Comparison of ENCODE assay signal across 8 cellular contexts in genomic region chr1:10795305-10796021, GRCh38. TPM values are rescaled to one million over a fixed set of nuclear protein-coding genes. Genes with fewer than 3 reads are reported as not detected.
DNase-seq lines count a peak whose midpoint lies in the region; ATAC-seq and TF ChIP-seq lines count a peak whose summit lies in the region.

No MANE protein-coding gene starts in this region.

- TF ChIP-seq POLR2A in stomach (IDR thresholded peaks at IDR 0.05) = no peak

- TF ChIP-seq CTCF in stomach (IDR thresholded peaks at IDR 0.05) = no peak

- no peaks in the 10 kb centered on the region for H3K36me3 ChIP-seq in stomach

- H3K9me3 ChIP-seq in stomach = no peaks in the 10 kb centered on the region

- H3K4me3 Mint-ChIP-seq in T-helper 2 cell treated with Interferon-gamma antibody and Interleukin-4, amounts not matched to agents 5 μg/mL and 100 μg/mL, for 36 hours = peak overlapping the region; percentile 77
- H3K4me3 Mint-ChIP-seq in activated T-helper 2 cell treated with anti-CD3 and anti-CD28 coated beads, Interferon-gamma antibody, Interleukin-2, Interleukin-4, amounts not matched to agents 10 μg/mL and 5 μg/mL and 100 μg/mL, durations not matched to agents 14 hours and 24 hours and 36 hours (ENCODE audit: low read depth) = peak overlapping the region; percentile 75

- H3K4me3 ChIP-seq in stomach = peak overlapping the region; percentile 68 to 81 (median 74)

- H3K36me3 Mint-ChIP-seq in T-helper 2 cell treated with Interferon-gamma antibody and Interleukin-4, amounts not matched to agents 5 μg/mL and 100 μg/mL, for 36 hours (ENCODE audit: low read depth) = no peaks in the 10 kb centered on the region
- no peaks in the 10 kb centered on the region for H3K36me3 Mint-ChIP-seq in activated T-helper 2 cell treated with anti-CD3 and anti-CD28 coated beads, Interferon-gamma antibody, Interleukin-2, Interleukin-4, amounts not matched to agents 10 μg/mL and 5 μg/mL and 100 μg/mL, durations not matched to agents 14 hours and 24 hours and 36 hours (ENCODE audit: low read depth)

- no peak for TF ChIP-seq EP300 in stomach (IDR thresholded peaks at IDR 0.05)

- no peaks in the 10 kb centered on the region for H3K9me3 Mint-ChIP-seq in T-helper 2 cell treated with Interferon-gamma antibody and Interleukin-4, amounts not matched to agents 5 μg/mL and 100 μg/mL, for 36 hours
- no peaks in the 10 kb centered on the region for H3K9me3 Mint-ChIP-seq in activated T-helper 2 cell treated with anti-CD3 and anti-CD28 coated beads, Interferon-gamma antibody, Interleukin-2, Interleukin-4, amounts not matched to agents 10 μg/mL and 5 μg/mL and 100 μg/mL, durations not matched to agents 14 hours and 24 hours and 36 hours

- peaks cover 23 to 70% (median 55%) of the 10 kb centered on the region in 4 donors for H3K4me1 ChIP-seq in stomach

- H3K27ac ChIP-seq in stomach = peak overlapping the region; percentile 84 to 92 (median 91)

- WGBS in stomach, 5 donors = 0 to 2% (median 1%) methylated on average over 30 to 38 of the region's 38 CpGs

- intact Hi-C loops in activated T-helper 2 cell treated with anti-CD3 and anti-CD28 coated beads, Interferon-gamma antibody, Interleukin-2, Interleukin-4, amounts not matched to agents 10 μg/mL and 5 μg/mL and 100 μg/mL, durations not matched to agents 14 hours and 24 hours and 36 hours (cut with micrococcal nuclease) = loop anchor here (5.0 to 10.0 kb wide), 3 partner anchors 72 to 281 kb away; no protein-coding TSS in a partner anchor
- intact Hi-C loops in stomach (cut with DNase I; ENCODE audit: low total_unique reads) = loop anchor here (10.0 kb wide), 1 partner anchor 111 kb away; no protein-coding TSS in a partner anchor

- H3K27me3 ChIP-seq in stomach = peaks cover 0 to 84% (median 15%) of the 10 kb centered on the region in 3 donors

- ATAC-seq in HG02885 (IDR thresholded peaks at IDR 0.05; ENCODE audit: poor library complexity, unreplicated experiment) (no peak), GM21717 (IDR thresholded peaks at IDR 0.05; ENCODE audit: unreplicated experiment) (no peak)

- peaks cover 66% of the 10 kb centered on the region for H3K27me3 Mint-ChIP-seq in T-helper 2 cell treated with Interferon-gamma antibody and Interleukin-4, amounts not matched to agents 5 μg/mL and 100 μg/mL, for 36 hours (ENCODE audit: low read depth)
- peaks cover 59% of the 10 kb centered on the region for H3K27me3 Mint-ChIP-seq in activated T-helper 2 cell treated with anti-CD3 and anti-CD28 coated beads, Interferon-gamma antibody, Interleukin-2, Interleukin-4, amounts not matched to agents 10 μg/mL and 5 μg/mL and 100 μg/mL, durations not matched to agents 14 hours and 24 hours and 36 hours (ENCODE audit: low read depth)

- H3K4me1 Mint-ChIP-seq in T-helper 2 cell treated with Interferon-gamma antibody and Interleukin-4, amounts not matched to agents 5 μg/mL and 100 μg/mL, for 36 hours (ENCODE audit: low read depth) = peaks cover 5% of the 10 kb centered on the region
- H3K4me1 Mint-ChIP-seq in activated T-helper 2 cell treated with anti-CD3 and anti-CD28 coated beads, Interferon-gamma antibody, Interleukin-2, Interleukin-4, amounts not matched to agents 10 μg/mL and 5 μg/mL and 100 μg/mL, durations not matched to agents 14 hours and 24 hours and 36 hours (ENCODE audit: low read depth) = peaks cover 9% of the 10 kb centered on the region

- peak overlapping the region; percentile 35 for H3K27ac Mint-ChIP-seq in T-helper 2 cell treated with Interferon-gamma antibody and Interleukin-4, amounts not matched to agents 5 μg/mL and 100 μg/mL, for 36 hours
- no peak overlapping the region for H3K27ac Mint-ChIP-seq in activated T-helper 2 cell treated with anti-CD3 and anti-CD28 coated beads, Interferon-gamma antibody, Interleukin-2, Interleukin-4, amounts not matched to agents 10 μg/mL and 5 μg/mL and 100 μg/mL, durations not matched to agents 14 hours and 24 hours and 36 hours

- no peak for DNase-seq in T-helper 2 cell treated with Interferon-gamma antibody and Interleukin-4, amounts not matched to agents 5 μg/mL and 100 μg/mL, for 36 hours (ENCODE audit: low spot score)
- DNase-seq in T-helper 2 cell (no peak), iris pigment epithelial cell (ENCODE audit: low read depth) (peak; percentile 21), stomach (no peak), iPS-NIHi7 (ENCODE audit: extremely low spot score) (no peak)
- DNase-seq in activated T-helper 2 cell treated with anti-CD3 and anti-CD28 coated beads, Interferon-gamma antibody, Interleukin-2, Interleukin-4, amounts not matched to agents 10 μg/mL and 5 μg/mL and 100 μg/mL, durations not matched to agents 14 hours and 24 hours and 36 hours (ENCODE audit: low spot score) = no peak

RNA-seq across cellular contexts. Expression of gene CASZ1, which starts 1.0 kb away (rescaled TPM):
- total RNA-seq in activated T-helper 2 cell treated with anti-CD3 and anti-CD28 coated beads, Interferon-gamma antibody, Interleukin-2, Interleukin-4, amounts not matched to agents 10 μg/mL and 5 μg/mL and 100 μg/mL, durations not matched to agents 14 hours and 24 hours and 36 hours = 8.6 and 9.9 TPM in 2 replicates
- 100 to 1,000 TPM in 2 of 5 donors, 10 to 100 TPM in 3; 24.6 to 166 (median 66.5) TPM for total RNA-seq in stomach
- 10 to 100 TPM in 1 of 3 donors, 1 to 10 TPM in 2; 6.0 to 11.8 (median 6.5) TPM for polyA plus RNA-seq in stomach
